9 cellular contexts compared by ENCODE assay signal in genomic region chr12:75635606-75636444, GRCh38.
DNase-seq lines count a peak whose midpoint lies in the region; ATAC-seq and TF ChIP-seq lines count a peak whose summit lies in the region.
"Had no signal": no experiment of that assay in that cellular context is flagged by ENCODE, and none has a peak within 500 bp of the region (broad histone marks: within the 10 kb centered on the region; RNA-seq: fewer than 3 reads in every experiment).

No MANE protein-coding gene starts in this region.

- no peaks in the 10 kb centered on the region for H3K36me3 Mint-ChIP-seq in T-helper 1 cell treated with Interleukin-12 subunit alpha and Interleukin-12 subunit beta and Interleukin-4 antibody, amounts not matched to agents 30 μg/mL and 1 μg/mL, for 36 hours (ENCODE audit: low read depth)
- H3K36me3 Mint-ChIP-seq: brain had no signal

- H3K4me1 ChIP-seq in Peyer's patch, result no peaks in the 10 kb centered on the region
- H3K4me1 ChIP-seq in aorta (ENCODE audit: control insufficient read depth in 1 of 2, insufficient read depth in 2 of 2, low read length in 2 of 2), result no peaks in the 10 kb centered on the region

- no peaks in the 10 kb centered on the region for H3K9me3 Mint-ChIP-seq in T-helper 1 cell treated with Interleukin-12 subunit alpha and Interleukin-12 subunit beta and Interleukin-4 antibody, amounts not matched to agents 30 μg/mL and 1 μg/mL, for 36 hours

- no peaks in the 10 kb centered on the region for H3K27me3 ChIP-seq in Peyer's patch
- H3K27me3 ChIP-seq in aorta (ENCODE audit: control insufficient read depth in 1 of 2, insufficient read depth in 2 of 2, low read length in 1 of 2), result no peaks in the 10 kb centered on the region

- H3K27me3 Mint-ChIP-seq in T-helper 1 cell treated with Interleukin-12 subunit alpha and Interleukin-12 subunit beta and Interleukin-4 antibody, amounts not matched to agents 30 μg/mL and 1 μg/mL, for 36 hours (ENCODE audit: low read depth), result no peaks in the 10 kb centered on the region
- H3K27me3 Mint-ChIP-seq: brain had no signal

- peaks cover 22% of the 10 kb centered on the region for H3K4me1 Mint-ChIP-seq in T-helper 1 cell treated with Interleukin-12 subunit alpha and Interleukin-12 subunit beta and Interleukin-4 antibody, amounts not matched to agents 30 μg/mL and 1 μg/mL, for 36 hours (ENCODE audit: low read depth)

- intact Hi-C loops in aorta (cut with DNase I), result no loop called here

- H3K4me3 ChIP-seq in HFF-Myc (replicated peaks; ENCODE audit: low read depth, low read length) (no peak overlapping the region), Peyer's patch (no peak overlapping the region), aorta (ENCODE audit: low read length in 2 of 2) (no peak overlapping the region)

- WGBS in aorta, 2 donors, result 67 to 76% methylated on average over 6 of the region's 6 CpGs

- ATAC-seq in GM19467 (IDR thresholded peaks at IDR 0.05; ENCODE audit: unreplicated experiment) (no peak), aorta (ENCODE audit: low FRiP score) (no peak)

- H3K36me3 ChIP-seq in Peyer's patch (no peaks in the 10 kb centered on the region), aorta (ENCODE audit: control insufficient read depth in 1 of 2, insufficient read depth in 2 of 2, low read length in 1 of 2) (no peaks in the 10 kb centered on the region)

- peak overlapping the region; percentile 12 for H3K4me3 Mint-ChIP-seq in T-helper 1 cell treated with Interleukin-12 subunit alpha and Interleukin-12 subunit beta and Interleukin-4 antibody, amounts not matched to agents 30 μg/mL and 1 μg/mL, for 36 hours
- H3K4me3 Mint-ChIP-seq: brain had no signal

- H3K27ac Mint-ChIP-seq in T-helper 1 cell treated with Interleukin-12 subunit alpha and Interleukin-12 subunit beta and Interleukin-4 antibody, amounts not matched to agents 30 μg/mL and 1 μg/mL, for 36 hours, result peak overlapping the region; percentile 16

- TF ChIP-seq POLR2A in Peyer's patch (IDR thresholded peaks at IDR 0.05), result no peak

- TF ChIP-seq CTCF in HFF-Myc (IDR thresholded peaks at IDR 0.05; ENCODE audit: low read depth, low read length, missing control alignments) (no peak), Peyer's patch (IDR thresholded peaks at IDR 0.05) (no peak)

- no peak overlapping the region for H3K27ac ChIP-seq in Peyer's patch
- H3K27ac ChIP-seq in aorta (ENCODE audit: low read depth in 1 of 2, low read length in 2 of 2), result no peak overlapping the region

- peak; percentile 53 for DNase-seq in GM04504 (ENCODE audit: low read depth)
- peak; percentile 88 for DNase-seq in HFF-Myc (ENCODE audit: extremely low read depth, low read depth)
- peak; percentile 82 for DNase-seq in islet precursor cell
- no peak for DNase-seq in NCI-H1092 treated with DMSO at 0.1 percent for 48 hours (lab: John Stamatoyannopoulos, UW)
- DNase-seq in Peyer's patch, result no peak
- DNase-seq in aorta, result no peak

- H3K9me3 ChIP-seq in Peyer's patch (no peaks in the 10 kb centered on the region), aorta (ENCODE audit: control insufficient read depth, low read length) (peaks cover 1% of the 10 kb centered on the region)

Comparison
In these comparisons a context has a peak if more than half of its experiments do, and no peak if none do; other contexts are left out.
1. DNase-seq: peak in GM04504 (single experiment), HFF-Myc (single experiment) and islet precursor cell (single experiment); none in NCI-H1092 treated with DMSO at 0.1 percent for 48 hours (single experiment), Peyer's patch (0 of 3) and aorta (0 of 2).